ENCODE assay signal across 1 cellular context in genomic region chr1:181013144-181013543, GRCh38.
TF ChIP-seq lines count a peak whose summit lies in the region.

No MANE protein-coding gene starts in this region.

TF ChIP-seq in IMR-90, 13 proteins besides CTCF, POLR2A, EP300 and RAD21 (continued from another document):
- TF ChIP-seq USF2 (IDR thresholded peaks at IDR 0.05; ENCODE audit: low read depth, low read length) (no peak), MAZ (IDR thresholded peaks at IDR 0.05; ENCODE audit: borderline replicate concordance, low read depth, low read length) (no peak), BHLHE40 (IDR thresholded peaks at IDR 0.05; ENCODE audit: low read depth, low read length) (no peak), CEBPB (IDR thresholded peaks at IDR 0.05; ENCODE audit: low read depth, low read length) (peak; percentile 44; the same call in 1 of the 2 replicates), NFE2L2 (IDR thresholded peaks at IDR 0.05; ENCODE audit: low read depth, low read length) (no peak)
TF ChIP-seq in IMR-90: peak in this region for 1.
